16 cellular contexts compared by ENCODE assay signal in the genomic region with DNA sequence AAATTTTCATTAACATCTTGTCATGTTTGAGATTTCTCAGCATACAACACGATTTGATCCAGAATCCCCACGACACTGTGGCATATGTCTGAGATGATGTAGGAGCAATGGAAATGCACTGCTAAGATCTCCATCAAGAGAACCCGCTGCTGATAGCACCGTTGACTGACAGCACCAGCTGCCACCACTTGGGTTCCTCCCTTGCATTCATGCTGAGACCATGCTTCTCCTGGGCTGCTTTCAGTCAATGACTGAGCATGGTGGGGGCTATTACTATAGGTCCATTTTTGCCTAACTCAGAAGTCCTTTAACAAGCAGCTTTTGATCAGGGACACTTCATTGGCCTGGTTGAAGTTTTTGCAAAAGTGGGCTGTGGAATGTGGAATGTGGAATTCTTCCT.
DNase-seq lines count a peak whose midpoint lies in the region.
"Had no signal": no experiment of that assay in that cellular context is flagged by ENCODE, and none has a peak within 500 bp of the region (broad histone marks: within the 10 kb centered on the region; RNA-seq: fewer than 3 reads in every experiment).

No MANE protein-coding gene starts in this region.

- DNase-seq in ELF-1 (ENCODE audit: low read depth, low spot score), result peak; percentile 14
- DNase-seq in NCI-H1694 (lab: John Stamatoyannopoulos, UW), result peak; percentile 90
- peak; percentile 81 for DNase-seq in cerebellar cortex (ENCODE audit: low spot score)
- peak; percentile 11 for DNase-seq in retina
- DNase-seq in germinal center (ENCODE audit: low spot score), result no peak
- no peak for DNase-seq in NCI-H1417 treated with DMSO at 0.1 percent for 48 hours (lab: John Stamatoyannopoulos, UW)
- no peak for DNase-seq in AG08395 (ENCODE audit: low spot score)
- DNase-seq: AML-193, COR-L47, KG1, NCI-H1092, NCI-H187, NCI-H446 treated with DMSO at 0.1 percent for 48 hours, Peyer's patch, Right ventricle myocardium superior, SK-N-SH had no signal

Comparison
In these comparisons a context has a peak if more than half of its experiments do, and no peak if none do; other contexts are left out.
1. DNase-seq: peak in ELF-1 (single experiment), NCI-H1694 (single experiment), cerebellar cortex (single experiment) and retina (single experiment); none in germinal center (single experiment), NCI-H1417 treated with DMSO at 0.1 percent for 48 hours (single experiment) and AG08395 (single experiment).